8 cellular contexts compared by ENCODE assay signal in the genomic region with DNA sequence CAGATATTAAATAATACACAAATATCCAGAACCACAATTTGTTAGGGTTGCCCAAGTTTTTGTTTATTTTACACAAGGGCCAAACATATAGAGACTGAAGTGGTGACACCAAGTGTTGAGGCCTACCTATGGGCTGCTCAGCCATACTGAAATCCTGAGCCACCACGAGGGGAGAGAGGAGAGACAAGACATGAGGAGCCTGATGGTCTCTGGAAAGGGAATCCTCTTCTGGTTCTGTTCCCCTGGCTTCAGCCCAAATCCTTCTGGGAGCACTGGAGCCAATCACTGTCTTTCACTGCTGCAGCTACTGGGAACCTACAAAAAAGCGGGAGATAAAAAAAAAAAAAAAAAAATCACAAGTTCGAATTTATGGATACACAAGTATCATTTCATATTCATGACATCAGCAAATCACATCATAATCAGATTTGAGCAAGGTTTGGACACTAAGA. TPM values are rescaled to one million over a fixed set of nuclear protein-coding genes. Genes with fewer than 3 reads are reported as not detected.
DNase-seq lines count a peak whose midpoint lies in the region; ATAC-seq and FAIRE-seq lines count a peak whose summit lies in the region.

No MANE protein-coding gene starts in this region.

- H3K4me3 ChIP-seq in skeletal muscle satellite cell (ENCODE audit: low read length) (no peak overlapping the region), small intestine (ENCODE audit: low read depth in 1 of 2, low read length in 2 of 2) (no peak overlapping the region)

- H3K4me1 ChIP-seq in skeletal muscle satellite cell (ENCODE audit: control insufficient read depth, insufficient read depth, low read length) = peaks cover 11% of the 10 kb centered on the region
- no peaks in the 10 kb centered on the region for H3K4me1 ChIP-seq in small intestine (ENCODE audit: control insufficient read depth in 2 of 2, insufficient read depth in 1 of 2, low read depth in 1 of 2, low read length in 1 of 2)

- no peaks in the 10 kb centered on the region for H3K27me3 ChIP-seq in skeletal muscle satellite cell (ENCODE audit: control insufficient read depth, insufficient read depth, low read length)
- H3K27me3 ChIP-seq in small intestine (ENCODE audit: control insufficient read depth in 2 of 2, insufficient read depth in 2 of 2, low read length in 2 of 2) = peaks cover 0 to 3% of the 10 kb centered on the region in 2 donors

- peak; percentile 17 for DNase-seq in NCI-H146 (lab: John Stamatoyannopoulos, UW)
- DNase-seq in NCI-H146 treated with DMSO at 0.1 percent for 48 hours (lab: John Stamatoyannopoulos, UW; ENCODE audit: unreplicated experiment) = no peak
- DNase-seq in OCI-M1 (lab: John Stamatoyannopoulos, UW) = peak; percentile 44
- peak; percentile 39 for DNase-seq in globus pallidus (ENCODE audit: low spot score)
- DNase-seq in small intestine = no peak

- H3K9me3 ChIP-seq in skeletal muscle satellite cell (replicated peaks; ENCODE audit: low read length) (no peaks in the 10 kb centered on the region), small intestine (ENCODE audit: control insufficient read depth, low read depth) (no peaks in the 10 kb centered on the region)

- no peak for FAIRE-seq in small intestine (lab: Jason Lieb, UNC)

- peak overlapping the region; percentile 96 for H3K4me2 ChIP-seq in skeletal muscle satellite cell (ENCODE audit: low read length)

- peak overlapping the region; percentile 95 for H3K9ac ChIP-seq in skeletal muscle satellite cell (ENCODE audit: low read depth, low read length)

- H3K36me3 ChIP-seq in skeletal muscle satellite cell (ENCODE audit: insufficient read depth, low read length) = no peaks in the 10 kb centered on the region
- no peaks in the 10 kb centered on the region for H3K36me3 ChIP-seq in small intestine (ENCODE audit: control insufficient read depth in 2 of 2, insufficient read depth in 2 of 2, low read length in 2 of 2)

- no peak overlapping the region for H3K27ac ChIP-seq in small intestine (ENCODE audit: low read depth in 1 of 2, low read length in 1 of 2)

- WGBS in small intestine, 3 donors = 60 to 70% (median 64%) methylated on average over 3 of the region's 3 CpGs

- ATAC-seq in HG03196 (IDR thresholded peaks at IDR 0.05; ENCODE audit: unreplicated experiment) (no peak), HG03469 (IDR thresholded peaks at IDR 0.05; ENCODE audit: unreplicated experiment) (no peak)

RNA-seq across cellular contexts. Expression of a gene that starts 1.9 kb away (rescaled TPM):
- 0.25 and 0.44 TPM in 2 replicates for total RNA-seq in skeletal muscle satellite cell (2012; rRNA removed)
- under 1 TPM in 1 of 3 donors, not detected in 2; 0.13 TPM for polyA plus RNA-seq in small intestine

RNA-seq across cellular contexts. Expression of a gene that starts 10.4 kb away (rescaled TPM):
- 21.0 and 29.3 TPM in 2 replicates for total RNA-seq in skeletal muscle satellite cell (2012; rRNA removed)
- polyA plus RNA-seq in small intestine = 10 to 100 TPM in 2 of 3 donors, 1 to 10 TPM in 1; 8.9 to 15.2 (median 11.6) TPM

Comparison
In these comparisons a context has a peak if more than half of its experiments do, and no peak if none do; other contexts are left out.
1. DNase-seq: peak in NCI-H146 (single experiment), OCI-M1 (single experiment) and globus pallidus (single experiment); none in NCI-H146 treated with DMSO at 0.1 percent for 48 hours (single experiment) and small intestine (single experiment).